Comparison of ENCODE assay signal across 19 cellular contexts in the genomic region with DNA sequence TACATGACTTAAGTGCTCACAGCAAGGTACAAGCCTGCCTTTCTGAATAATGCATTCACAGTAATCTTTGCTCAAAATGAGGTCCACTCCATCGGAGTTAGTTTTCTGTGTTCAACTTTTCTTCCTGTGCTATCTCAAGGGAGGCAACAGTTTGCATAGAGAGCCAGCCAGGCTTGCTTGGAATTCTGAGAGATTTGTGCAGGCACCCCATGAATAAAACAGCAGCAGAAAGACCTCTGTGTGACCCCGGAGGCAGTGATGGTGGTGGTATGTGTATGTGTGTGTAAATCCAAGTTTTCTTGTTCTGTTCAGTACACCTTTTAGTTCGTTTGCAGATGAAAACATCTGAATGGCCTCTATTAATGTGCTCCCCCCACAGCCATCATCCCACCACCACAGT.
DNase-seq lines count a peak whose midpoint lies in the region; FAIRE-seq and TF ChIP-seq lines count a peak whose summit lies in the region.
"Had no signal": no experiment of that assay in that cellular context is flagged by ENCODE, and none has a peak within 500 bp of the region (broad histone marks: within the 10 kb centered on the region; RNA-seq: fewer than 3 reads in every experiment).

No MANE protein-coding gene starts in this region.

- peak overlapping the region; percentile 7 for H2AFZ ChIP-seq in neuronal stem cell (ENCODE audit: low read length)

- H2BK5ac ChIP-seq in neuronal stem cell (ENCODE audit: low read length): no peak overlapping the region

- peaks cover 34% of the 10 kb centered on the region for H3K4me1 Mint-ChIP-seq in type B pancreatic cell (ENCODE audit: unreplicated experiment)
- H3K4me1 Mint-ChIP-seq: B cell, CD14-positive monocyte had no signal

- H3K27ac Mint-ChIP-seq in type B pancreatic cell: peak overlapping the region; percentile 66
- H3K27ac Mint-ChIP-seq: B cell, CD14-positive monocyte had no signal

- no peaks in the 10 kb centered on the region for H3K9me3 Mint-ChIP-seq in type B pancreatic cell

- H3K36me3 ChIP-seq in kidney (ENCODE audit: control insufficient read depth in 1 of 2, insufficient read depth in 2 of 2, low read length in 2 of 2) (peaks cover 0 to 9% of the 10 kb centered on the region in 2 donors), neuronal stem cell (replicated peaks in 1 of 2; ENCODE audit: control insufficient read depth in 2 of 2, insufficient read depth in 2 of 2, low read length in 2 of 2) (peaks cover 0 to 2% of the 10 kb centered on the region in 2 donors), adrenal gland (replicated peaks in 1 of 2) (no peaks in the 10 kb centered on the region)
- H3K36me3 ChIP-seq: Peyer's patch had no signal

- TF ChIP-seq CTCF in choroid plexus epithelial cell (conservative IDR thresholded peaks at IDR 0.05; ENCODE audit: low read depth, low read length) (no peak), kidney (IDR thresholded peaks at IDR 0.05; ENCODE audit: borderline replicate concordance, extremely low read depth, insufficient read depth) (no peak), type B pancreatic cell (conservative IDR thresholded peaks at IDR 0.05) (no peak), adrenal gland (IDR thresholded peaks at IDR 0.05) (no peak)

- no CpG with 5 or more reads among the region's 3 CpGs for WGBS in neuronal stem cell (ENCODE audit: extremely low coverage in 2 of 2, insufficient read length in 2 of 2, insufficient replicate concordance in 1 of 2), 2 donors
- WGBS in adrenal gland, 4 donors: 56 to 71% (median 65%) methylated on average over 3 of the region's 3 CpGs

- H3K79me1 ChIP-seq in neuronal stem cell (ENCODE audit: low read depth, low read length): no peaks in the 10 kb centered on the region

- H3K27me3 ChIP-seq in neuronal stem cell (ENCODE audit: control insufficient read depth in 3 of 3, insufficient read depth in 3 of 3, low read depth in 1 of 3, low read length in 3 of 3) (no peaks in the 10 kb centered on the region), adrenal gland (no peaks in the 10 kb centered on the region)
- H3K27me3 ChIP-seq: Peyer's patch had no signal

- H3K18ac ChIP-seq in neuronal stem cell (ENCODE audit: low read length): no peak overlapping the region

- peak overlapping the region; percentile 54 for H3K4me3 Mint-ChIP-seq in type B pancreatic cell
- H3K4me3 Mint-ChIP-seq: B cell, CD14-positive monocyte had no signal

- peaks cover 11% of the 10 kb centered on the region for H3K36me3 Mint-ChIP-seq in type B pancreatic cell
- H3K36me3 Mint-ChIP-seq: CD14-positive monocyte had no signal

- in situ Hi-C loops in G401 (cut with HindIII; ENCODE audit: low sequenced_read_pairs): no loop called here

- TF ChIP-seq POLR2A in adrenal gland (IDR thresholded peaks at IDR 0.05): no peak

- no peaks in the 10 kb centered on the region for H3K27me3 Mint-ChIP-seq in type B pancreatic cell
- H3K27me3 Mint-ChIP-seq: B cell had no signal

- no peaks in the 10 kb centered on the region for H3K9me3 ChIP-seq in kidney (ENCODE audit: control insufficient read depth in 1 of 2, low read length in 2 of 2)
- no peaks in the 10 kb centered on the region for H3K9me3 ChIP-seq in neuronal stem cell (replicated peaks in 1 of 2; ENCODE audit: control insufficient read depth in 2 of 2, insufficient read depth in 1 of 2, low read depth in 1 of 2, low read length in 2 of 2)
- H3K9me3 ChIP-seq in adrenal gland (replicated peaks in 1 of 3): no peaks in the 10 kb centered on the region
- H3K9me3 ChIP-seq: A549, Peyer's patch had no signal

- no peak overlapping the region for H3K14ac ChIP-seq in neuronal stem cell (ENCODE audit: low read length)

- H2BK120ac ChIP-seq in neuronal stem cell (ENCODE audit: low read depth, low read length): no peak overlapping the region

- H3K4me1 ChIP-seq in kidney (ENCODE audit: control insufficient read depth in 1 of 2, insufficient read depth in 1 of 2, low read depth in 1 of 2, low read length in 2 of 2) (peaks cover 17 to 35% of the 10 kb centered on the region in 2 donors), neuronal stem cell (ENCODE audit: control insufficient read depth in 2 of 2, insufficient read depth in 1 of 2, low read depth in 1 of 2, low read length in 2 of 2) (peaks cover 12 to 15% of the 10 kb centered on the region in 2 donors), adrenal gland (replicated peaks in 1 of 2) (no peaks in the 10 kb centered on the region)
- H3K4me1 ChIP-seq: A549, Peyer's patch had no signal

- H2BK12ac ChIP-seq in neuronal stem cell (ENCODE audit: low read length): no peak overlapping the region

- no peak overlapping the region for H2AK5ac ChIP-seq in neuronal stem cell (ENCODE audit: low read depth, low read length)

- H4K8ac ChIP-seq in neuronal stem cell (ENCODE audit: low read depth, low read length): no peak overlapping the region

- H3K23ac ChIP-seq in neuronal stem cell (ENCODE audit: low read depth, low read length, poor library complexity): no peak overlapping the region

- H4K91ac ChIP-seq in neuronal stem cell (ENCODE audit: low read depth, low read length, poor library complexity): no peak overlapping the region

- intact Hi-C loops in kidney (cut with DNase I): no loop called here
- intact Hi-C loops in adrenal gland (cut with DNase I): no loop called here

- DNase-seq in choroid plexus epithelial cell (ENCODE audit: low read depth) (peak; percentile 66), kidney (no peak), neuronal stem cell (ENCODE audit: low spot score) (no peak), type B pancreatic cell (ENCODE audit: extremely low spot score, unreplicated experiment) (no peak), adrenal gland (no peak), NCI-H1105 treated with DMSO at 0.1 percent for 48 hours (lab: John Stamatoyannopoulos, UW) (no peak), G401 (ENCODE audit: low spot score) (no peak)
- DNase-seq: GF-D8, IMR-90, NCI-H1694, NCI-H2081 treated with DMSO at 0.1 percent for 48 hours, NCI-H2171 treated with DMSO at 0.1 percent for 48 hours, NCI-H526, Peyer's patch had no signal

- no peak for FAIRE-seq in kidney (lab: Jason Lieb, UNC)
- FAIRE-seq: A549, GM19239 had no signal

- H3K9ac ChIP-seq in kidney (ENCODE audit: low read length in 2 of 2) (peak overlapping the region in 1 of 2 donors; percentile 96), neuronal stem cell (ENCODE audit: low read depth, low read length, poor library complexity) (no peak overlapping the region)
- H3K9ac ChIP-seq: KMS-11 had no signal

- H3K4ac ChIP-seq in neuronal stem cell (ENCODE audit: low read length): no peak overlapping the region

- H3K4me3 ChIP-seq in choroid plexus epithelial cell (ENCODE audit: low read depth, low read length) (no peak overlapping the region), kidney (ENCODE audit: low read length in 2 of 2) (peak overlapping the region; percentile 76 to 88), neuronal stem cell (ENCODE audit: low read length in 2 of 2) (no peak overlapping the region), adrenal gland (no peak overlapping the region)
- H3K4me3 ChIP-seq: A549, Peyer's patch had no signal

- no peak overlapping the region for H2BK15ac ChIP-seq in neuronal stem cell (ENCODE audit: low read length)

- H3K27ac ChIP-seq in kidney (ENCODE audit: low read depth in 2 of 2, low read length in 2 of 2): peak overlapping the region; percentile 66 to 72
- peak overlapping the region; percentile 32 for H3K27ac ChIP-seq in neuronal stem cell (replicated peaks; ENCODE audit: low read length)
- no peak overlapping the region for H3K27ac ChIP-seq in adrenal gland
- H3K27ac ChIP-seq: A549, KMS-11, Peyer's patch had no signal

- no peak overlapping the region for H3K4me2 ChIP-seq in neuronal stem cell (ENCODE audit: insufficient read depth, low read length, poor library complexity, severe bottlenecking)
- H3K4me2 ChIP-seq: A549, KMS-11 had no signal

Comparison
In these comparisons a context has a peak if more than half of its experiments do, and no peak if none do; other contexts are left out.
1. H3K4me3 ChIP-seq: peak in kidney (2 of 2); none in choroid plexus epithelial cell (single experiment), neuronal stem cell (0 of 2) and adrenal gland (0 of 4).
2. H3K27ac ChIP-seq: peak in kidney (2 of 2) and neuronal stem cell (single experiment); none in adrenal gland (0 of 5).